Comparison of ENCODE assay signal across 9 cellular contexts in genomic region chr5:133824661-133825254, GRCh38.
DNase-seq lines count a peak whose midpoint lies in the region; ATAC-seq and TF ChIP-seq lines count a peak whose summit lies in the region.
"Had no signal": no experiment of that assay in that cellular context is flagged by ENCODE, and none has a peak within 500 bp of the region (broad histone marks: within the 10 kb centered on the region; RNA-seq: fewer than 3 reads in every experiment).

No MANE protein-coding gene starts in this region.

- no peaks in the 10 kb centered on the region for H3K36me3 Mint-ChIP-seq in activated CD8-positive, alpha-beta T cell treated with anti-CD3 and anti-CD28 coated beads, Interleukin-2, amount 10 ng/mL, durations not matched to agents 7 days and 5 days (ENCODE audit: low read depth)

- peak; percentile 82 for ATAC-seq in HG02852 (IDR thresholded peaks at IDR 0.05; ENCODE audit: unreplicated experiment)
- peak; percentile 18 for ATAC-seq in activated CD8-positive, alpha-beta T cell treated with anti-CD3 and anti-CD28 coated beads, Interleukin-2, amount 10 ng/mL, durations not matched to agents 7 days and 5 days

- H3K36me3 ChIP-seq in thyroid gland, result no peaks in the 10 kb centered on the region
- H3K36me3 ChIP-seq: pancreas had no signal

- WGBS in thyroid gland, 2 donors, result 64 to 78% methylated on average over 6 of the region's 6 CpGs

- H3K9me3 ChIP-seq in thyroid gland, result no peaks in the 10 kb centered on the region
- H3K9me3 ChIP-seq: pancreas had no signal

- peak in 2 of 3 donors; percentile 5 to 12 for DNase-seq in stimulated activated CD4-positive, alpha-beta T cell treated with anti-CD3 and anti-CD28 coated beads, Interleukin-12 subunit alpha, Interleukin-12 subunit beta, amount 100 ng/mL, for 48 hours (ENCODE audit: low read depth in 2 of 3, low spot score in 1 of 3)
- no peak for DNase-seq in stimulated activated CD4-positive, alpha-beta T cell treated with anti-CD3 and anti-CD28 coated beads, Interleukin-4, amount 100 ng/mL, for 4 hours
- peak; percentile 30 for DNase-seq in activated CD8-positive, alpha-beta T cell treated with anti-CD3 and anti-CD28 coated beads, Interleukin-2, amount 10 ng/mL, durations not matched to agents 7 days and 5 days
- DNase-seq in thyroid gland, result peak; percentile 43 to 60
- DNase-seq in NCI-H2081 (lab: John Stamatoyannopoulos, UW), result no peak
- no peak for DNase-seq in NCI-H128 (lab: John Stamatoyannopoulos, UW; ENCODE audit: unreplicated experiment)
- DNase-seq in effector CD4-positive, alpha-beta T cell, result no peak

- peaks cover 13% of the 10 kb centered on the region for H3K27me3 Mint-ChIP-seq in activated CD8-positive, alpha-beta T cell treated with anti-CD3 and anti-CD28 coated beads, Interleukin-2, amount 10 ng/mL, durations not matched to agents 7 days and 5 days (ENCODE audit: low read depth)

- CTCF ChIA-PET in activated CD8-positive, alpha-beta T cell treated with anti-CD3 and anti-CD28 coated beads, Interleukin-2, amount 10 ng/mL, durations not matched to agents 7 days and 5 days (lab: Charles Lee), result interaction anchor here (1.6 to 1.8 kb wide), 2 partner anchors 45 to 70 kb away, joined by 3 to 9 read pairs; no protein-coding TSS in a partner anchor

- peak overlapping the region; percentile 66 for H3K27ac Mint-ChIP-seq in activated CD8-positive, alpha-beta T cell treated with anti-CD3 and anti-CD28 coated beads, Interleukin-2, amount 10 ng/mL, durations not matched to agents 7 days and 5 days

- H3K4me3 Mint-ChIP-seq in activated CD8-positive, alpha-beta T cell treated with anti-CD3 and anti-CD28 coated beads, Interleukin-2, amount 10 ng/mL, durations not matched to agents 7 days and 5 days, result peak overlapping the region; percentile 52

- no peaks in the 10 kb centered on the region for H3K27me3 ChIP-seq in thyroid gland
- H3K27me3 ChIP-seq: pancreas had no signal

- no peak overlapping the region for H3K27ac ChIP-seq in thyroid gland
- H3K27ac ChIP-seq: pancreas had no signal

- TF ChIP-seq CTCF in thyroid gland (IDR thresholded peaks at IDR 0.05), result no peak

- intact Hi-C loops in thyroid gland (cut with DNase I), result no loop called here

- H3K4me3 ChIP-seq in thyroid gland (replicated peaks in 1 of 3), result no peak overlapping the region
- H3K4me3 ChIP-seq: pancreas had no signal

- no peak for TF ChIP-seq POLR2A in thyroid gland (IDR thresholded peaks at IDR 0.05)

- POLR2A ChIA-PET in activated CD8-positive, alpha-beta T cell treated with anti-CD3 and anti-CD28 coated beads, Interleukin-2, amount 10 ng/mL, durations not matched to agents 7 days and 5 days (lab: Charles Lee), result interaction anchor here (0.7 kb wide), 1 partner anchor 345 kb away, joined by 3 read pairs; no protein-coding TSS in a partner anchor

- peaks cover 42% of the 10 kb centered on the region for H3K4me1 Mint-ChIP-seq in activated CD8-positive, alpha-beta T cell treated with anti-CD3 and anti-CD28 coated beads, Interleukin-2, amount 10 ng/mL, durations not matched to agents 7 days and 5 days (ENCODE audit: low read depth)

- H3K9me3 Mint-ChIP-seq in activated CD8-positive, alpha-beta T cell treated with anti-CD3 and anti-CD28 coated beads, Interleukin-2, amount 10 ng/mL, durations not matched to agents 7 days and 5 days (ENCODE audit: insufficient read depth), result no peaks in the 10 kb centered on the region

- peaks cover 27 to 45% of the 10 kb centered on the region in 2 donors for H3K4me1 ChIP-seq in thyroid gland

Comparison
In these comparisons a context has a peak if more than half of its experiments do, and no peak if none do; other contexts are left out.
1. DNase-seq: peak in stimulated activated CD4-positive, alpha-beta T cell treated with anti-CD3 and anti-CD28 coated beads, Interleukin-12 subunit alpha, Interleukin-12 subunit beta, amount 100 ng/mL, for 48 hours (2 of 3), activated CD8-positive, alpha-beta T cell treated with anti-CD3 and anti-CD28 coated beads, Interleukin-2, amount 10 ng/mL, durations not matched to agents 7 days and 5 days (single experiment) and thyroid gland (2 of 2); none in stimulated activated CD4-positive, alpha-beta T cell treated with anti-CD3 and anti-CD28 coated beads, Interleukin-4, amount 100 ng/mL, for 4 hours (0 of 2), NCI-H2081 (0 of 2), NCI-H128 (single experiment) and effector CD4-positive, alpha-beta T cell (single experiment).